14 cellular contexts compared by ENCODE assay signal in genomic region chr9:108274971-108275370, GRCh38.
DNase-seq lines count a peak whose midpoint lies in the region.
"Had no signal": no experiment of that assay in that cellular context is flagged by ENCODE, and none has a peak within 500 bp of the region (broad histone marks: within the 10 kb centered on the region; RNA-seq: fewer than 3 reads in every experiment).

No MANE protein-coding gene starts in this region.

- peak; percentile 12 for DNase-seq in NCI-H510A treated with DMSO at 0.1 percent for 48 hours (lab: John Stamatoyannopoulos, UW)
- DNase-seq in NCI-H510A (lab: John Stamatoyannopoulos, UW): no peak
- DNase-seq in DMS53 (lab: John Stamatoyannopoulos, UW): peak; percentile 69
- peak; percentile 47 for DNase-seq in NCI-H2029 treated with DMSO at 0.1 percent for 48 hours (lab: John Stamatoyannopoulos, UW)
- peak; percentile 72 for DNase-seq in myocyte (ENCODE audit: low read depth)
- DNase-seq in NK-92 (lab: John Stamatoyannopoulos, UW; ENCODE audit: unreplicated experiment): no peak
- DNase-seq in HuH-7 (ENCODE audit: low spot score): no peak
- DNase-seq: ACHN; Calu3; CD4-positive, CD25-positive, alpha-beta regulatory T cell; DMS 273 treated with DMSO at 0.1 percent for 48 hours; DND-41; GDM1; HFFc6 had no signal

Comparison
In these comparisons a context has a peak if more than half of its experiments do, and no peak if none do; other contexts are left out.
1. DNase-seq: peak in NCI-H510A treated with DMSO at 0.1 percent for 48 hours (single experiment), DMS53 (single experiment), NCI-H2029 treated with DMSO at 0.1 percent for 48 hours (single experiment) and myocyte (single experiment); none in NCI-H510A (single experiment), NK-92 (single experiment) and HuH-7 (single experiment).